Comparison of ENCODE assay signal across 8 cellular contexts in genomic region chr10:64120301-64120980, GRCh38.
DNase-seq lines count a peak whose midpoint lies in the region; ATAC-seq and TF ChIP-seq lines count a peak whose summit lies in the region.
"Not testable (repeated sequence)": the region's sequence is repeated elsewhere in the genome, so short reads cannot be mapped to it uniquely, and the experiment has no call there.

No MANE protein-coding gene starts in this region.

- H3K79me2 ChIP-seq in PC-3 (ENCODE audit: low read length); neural progenitor cell (ENCODE audit: low read depth): not testable (repeated sequence)

- H3K27me3 ChIP-seq in PC-3 (ENCODE audit: low read length); neural progenitor cell; transverse colon: not testable (repeated sequence)

- 0 out of 2 replicates have a peak overlapping the region, but pooled peaks have one; percentile 31 for H3K9ac ChIP-seq in PC-3 (ENCODE audit: low read length)
- not testable (repeated sequence) for H3K9ac ChIP-seq in neural progenitor cell

- H3K27me3 Mint-ChIP-seq in neural progenitor cell (ENCODE audit: insufficient read depth, low read depth) = not testable (repeated sequence)

- POLR2A ChIA-PET in PC-3 (lab: Charles Lee; ENCODE audit: unreplicated experiment) = not testable (repeated sequence)

- not testable (repeated sequence) for H3K9me2 ChIP-seq in PC-3 (replicated peaks; ENCODE audit: low read length)

- intact Hi-C loops in PC-3 (cut with micrococcal nuclease) = loop anchor here (2.0 kb wide), 1 partner anchor 88 kb away; no protein-coding TSS in a partner anchor
- intact Hi-C loops in left colon (cut with DNase I, micrococcal nuclease); transverse colon (cut with DNase I; ENCODE audit: low total_unique reads): not testable (repeated sequence)

- not testable (repeated sequence) for H3K4me1 Mint-ChIP-seq in neural progenitor cell

- not testable (repeated sequence) for ATAC-seq in PC-3
- peak; percentile 48 for ATAC-seq in left colon

- H2AFZ ChIP-seq in PC-3 (ENCODE audit: low read length) (peak overlapping the region; percentile 87), neural progenitor cell (replicated peaks) (peak overlapping the region; percentile 63)

- TF ChIP-seq CTCF in PC-3 (conservative IDR thresholded peaks at IDR 0.05; ENCODE audit: low read depth, low read length); VCaP (conservative IDR thresholded peaks at IDR 0.05); neural progenitor cell (IDR thresholded peaks at IDR 0.05); transverse colon (IDR thresholded peaks at IDR 0.05): not testable (repeated sequence)

- TF ChIP-seq POLR2A in transverse colon (IDR thresholded peaks at IDR 0.05) = not testable (repeated sequence)

- peak overlapping the region; percentile 63; the same call in 1 of the 2 replicates for H3K4me2 ChIP-seq in PC-3 (ENCODE audit: low read length)
- not testable (repeated sequence) for H3K4me2 ChIP-seq in neural progenitor cell

- H3K4me3 Mint-ChIP-seq in neural progenitor cell = not testable (repeated sequence)

- H3K9me3 ChIP-seq in PC-3 (ENCODE audit: low read length); neural progenitor cell (ENCODE audit: low read depth); transverse colon: not testable (repeated sequence)

- not testable (repeated sequence) for H4K20me1 ChIP-seq in PC-3 (ENCODE audit: low read length); neural progenitor cell (ENCODE audit: low read depth)

- not testable (repeated sequence) for H3K36me3 ChIP-seq in PC-3 (ENCODE audit: low read depth, low read length); neural progenitor cell; transverse colon

- not testable (repeated sequence) for TF ChIP-seq EP300 in transverse colon (IDR thresholded peaks at IDR 0.05; ENCODE audit: low read depth)

- H3K36me3 Mint-ChIP-seq in neural progenitor cell = not testable (repeated sequence)

- H3K27ac Mint-ChIP-seq in neural progenitor cell = not testable (repeated sequence)

- in situ Hi-C loops in Caki2 (cut with HindIII; ENCODE audit: low pct_unique_long_range_greater_than_20kb, low sequenced_read_pairs); transverse colon (cut with MboI; ENCODE audit: low pct_ligation_motif_present in 1 of 4, low pct_unique_long_range_greater_than_20kb in 1 of 4, low sequenced_read_pairs in 3 of 4): not testable (repeated sequence)

- not testable (repeated sequence) for H3F3A ChIP-seq in PC-3 (ENCODE audit: low read length, unreplicated experiment); neural progenitor cell (ENCODE audit: low read depth)

- 40 to 64% methylated on average over 2 to 22 of the region's 23 CpGs for WGBS in transverse colon (ENCODE audit: low coverage in 1 of 2), 2 donors

- H3K27ac ChIP-seq in PC-3 (ENCODE audit: low read length); neural progenitor cell: not testable (repeated sequence)
- H3K27ac ChIP-seq in VCaP = peak overlapping the region; percentile 47
- peak overlapping the region in 3 of 4 donors; percentile 26 to 41 (median 33) for H3K27ac ChIP-seq in transverse colon

- H3K4me1 ChIP-seq in PC-3 (ENCODE audit: insufficient read depth, low read length) = peaks cover 30% of the 10 kb centered on the region
- H3K4me1 ChIP-seq in neural progenitor cell = peaks cover 18% of the 10 kb centered on the region
- H3K4me1 ChIP-seq in transverse colon = peaks cover 0 to 17% (median 4%) of the 10 kb centered on the region in 4 donors

- not testable (repeated sequence) for BruUV-seq in PC-3 (replicated peaks; lab: Mats Ljungman, UMichigan)

- DNase-seq in Caki2 (ENCODE audit: low read depth) = peak; percentile 15
- peak; percentile 37 for DNase-seq in HT-29 (ENCODE audit: low spot score)
- DNase-seq in NCI-H2171 (lab: John Stamatoyannopoulos, UW) = peak; percentile 3
- DNase-seq in PC-3; neural progenitor cell (ENCODE audit: low spot score): not testable (repeated sequence)
- peak; percentile 62 to 77 for DNase-seq in left colon
- peak; percentile 70 for DNase-seq in transverse colon

- CTCF ChIA-PET in PC-3 (lab: Charles Lee) = not testable (repeated sequence)

- H3K9me3 Mint-ChIP-seq in neural progenitor cell = not testable (repeated sequence)

- H3K4me3 ChIP-seq in PC-3 (ENCODE audit: low read length) (peak overlapping the region; percentile 56), transverse colon (peak overlapping the region in 2 of 4 donors; percentile 18 to 27)
- not testable (repeated sequence) for H3K4me3 ChIP-seq in neural progenitor cell
